Comparison of ENCODE assay signal across 14 cellular contexts in genomic region chr20:50850721-50851286, GRCh38. TPM values are rescaled to one million over a fixed set of nuclear protein-coding genes. Genes with fewer than 3 reads are reported as not detected.
A peak's percentile ranks its signal among the peaks of the same experiment; 100 is the strongest.
DNase-seq lines count a peak whose midpoint lies in the region; ATAC-seq, FAIRE-seq and TF ChIP-seq lines count a peak whose summit lies in the region.
"Had no signal": no experiment of that assay in that cellular context is flagged by ENCODE, and none has a peak within 500 bp of the region (broad histone marks: within the 10 kb centered on the region; RNA-seq: fewer than 3 reads in every experiment).

No MANE protein-coding gene starts in this region.

- no peak for TF ChIP-seq POLR2A in A549 (IDR thresholded peaks at IDR 0.05; ENCODE audit: low read length)

- H4K5ac ChIP-seq in H9 (ENCODE audit: insufficient read length, low read depth, low read length) = no peak overlapping the region

- no peak overlapping the region for H3T11ph ChIP-seq in H9 (ENCODE audit: low read length)

- ATAC-seq in A549 (peak; percentile 36 to 57; a peak in 3 of 6 replicates), left colon (peak; percentile 89), GM19324 (IDR thresholded peaks at IDR 0.05; ENCODE audit: low FRiP score, unreplicated experiment) (no peak), esophagus mucosa (no peak)

- H3K23ac ChIP-seq in H9 (ENCODE audit: insufficient read length, low read depth, low read length) = no peak overlapping the region

- H3K4me1 ChIP-seq in A549 = peaks cover 19% of the 10 kb centered on the region
- H3K4me1 ChIP-seq in H9 (ENCODE audit: insufficient read depth, low read length) = no peaks in the 10 kb centered on the region; the same call in 1 of the 2 replicates
- no peaks in the 10 kb centered on the region for H3K4me1 ChIP-seq in effector memory CD4-positive, alpha-beta T cell (ENCODE audit: control insufficient read depth, insufficient read depth, low read length, poor library complexity, severe bottlenecking)

- DNase-seq in A549 (ENCODE audit: low read depth in 1 of 2, low spot score in 1 of 2) (no peak), H9 (peak; percentile 77), UCSD-AML1 (lab: John Stamatoyannopoulos, UW; ENCODE audit: unreplicated experiment) (peak; percentile 47), left colon (peak in 1 of 2 donors; percentile 27), NCI-H774 (lab: John Stamatoyannopoulos, UW) (no peak)
- DNase-seq in effector memory CD4-positive, alpha-beta T cell = no peak
- DNase-seq: cerebellar nuclear complex; foreskin melanocyte; IMR-90; stimulated activated CD4-positive, alpha-beta T cell treated with anti-CD3 and anti-CD28 coated beads, Interleukin-4, amount 100 ng/mL, for 1 hour; WERI-Rb-1 had no signal

- intact Hi-C loops in left colon (cut with DNase I, micrococcal nuclease) = no loop called here

- no peaks in the 10 kb centered on the region for H3K79me2 ChIP-seq in H9 (ENCODE audit: insufficient read depth, low read length)

- no peak for TF ChIP-seq RAD21 in A549 (conservative IDR thresholded peaks at IDR 0.05 in 1 of 2, IDR thresholded peaks at IDR 0.05 in 1 of 2)

- WGBS in A549 (ENCODE audit: missing lambda C conversion rate) = 60% methylated on average over 11 of the region's 13 CpGs
- WGBS in H9 (ENCODE audit: extremely low coverage, insufficient read length, low lambda C conversion rate) = no CpG with 5 or more reads among the region's 13 CpGs

- H3K9me3 Mint-ChIP-seq in H9 = no peaks in the 10 kb centered on the region
- H3K9me3 Mint-ChIP-seq: type B pancreatic cell had no signal

- H2BK20ac ChIP-seq in H9 (ENCODE audit: low read depth, low read length, poor library complexity, severe bottlenecking) = no peak overlapping the region

- H3K4me3 ChIP-seq in A549 = no peak overlapping the region
- no peak overlapping the region for H3K4me3 ChIP-seq in effector memory CD4-positive, alpha-beta T cell (ENCODE audit: insufficient read depth, low read depth, low read length, poor library complexity, severe bottlenecking)

- H3K79me1 ChIP-seq in H9 (ENCODE audit: insufficient read depth, low read depth, low read length, poor library complexity, severe bottlenecking) = no peaks in the 10 kb centered on the region

- POLR2A ChIA-PET in A549 (lab: Yijun Ruan, JAX) = no interaction called here

- CTCF ChIA-PET in A549 (lab: Yijun Ruan, JAX) = interaction anchor here (1.6 kb wide), 1 partner anchor 56 kb away, joined by 3 read pairs; the partner anchor contains the start of gene BCAS4

- H3K27me3 ChIP-seq in H9 (ENCODE audit: insufficient read depth, low read length) = no peaks in the 10 kb centered on the region
- H3K27me3 ChIP-seq in effector memory CD4-positive, alpha-beta T cell (replicated peaks; ENCODE audit: control insufficient read depth, insufficient read depth, low read length, poor library complexity, severe bottlenecking) = no peaks in the 10 kb centered on the region

- no peak overlapping the region for H3K14ac ChIP-seq in H9 (ENCODE audit: insufficient read depth, low read length)

- H3K36me3 ChIP-seq in effector memory CD4-positive, alpha-beta T cell (ENCODE audit: control insufficient read depth, insufficient read depth, low read length) = no peaks in the 10 kb centered on the region
- H3K36me3 ChIP-seq: WERI-Rb-1 had no signal

- H4K20me1 ChIP-seq in H9 (ENCODE audit: control insufficient read depth, insufficient read depth, insufficient read length) = no peaks in the 10 kb centered on the region

- no peaks in the 10 kb centered on the region for H3K9me3 ChIP-seq in A549
- H3K9me3 ChIP-seq in H9 (ENCODE audit: control insufficient read depth, low read depth, low read length) = no peaks in the 10 kb centered on the region
- H3K9me3 ChIP-seq in effector memory CD4-positive, alpha-beta T cell (ENCODE audit: control insufficient read depth, low read length) = no peaks in the 10 kb centered on the region

- no peak overlapping the region for H3K4me3 Mint-ChIP-seq in H9
- H3K4me3 Mint-ChIP-seq: type B pancreatic cell had no signal

- H3K4me1 Mint-ChIP-seq in H9 = peaks cover 31 to 47% of the 10 kb centered on the region in 2 experiments

- no peak for FAIRE-seq in A549 (lab: Jason Lieb, UNC)

- H2AK5ac ChIP-seq in H9 (ENCODE audit: insufficient read length, low read length) = no peak overlapping the region

- H2BK5ac ChIP-seq in H9 (ENCODE audit: insufficient read length, low read length) = no peak overlapping the region

- peak overlapping the region; percentile 85 for H2BK120ac ChIP-seq in H9 (ENCODE audit: low read depth, low read length, poor library complexity, severe bottlenecking)

- no peak overlapping the region for H3K56ac ChIP-seq in H9 (ENCODE audit: insufficient read length, low read depth, low read length)

- H3K4me2 ChIP-seq in A549 (no peak overlapping the region), H9 (ENCODE audit: insufficient read depth, insufficient read length, low read length) (no peak overlapping the region)

- no peak overlapping the region for H3K9ac ChIP-seq in H9 (ENCODE audit: extremely low read depth, insufficient read length, low read length)

- H3K27ac ChIP-seq in A549 = 0 out of 6 replicates have a peak overlapping the region, but pooled peaks of 1 of the 2 experiments have one; percentile 5
- no peak overlapping the region for H3K27ac ChIP-seq in H9 (ENCODE audit: insufficient read length, low read depth, low read length)
- no peak overlapping the region for H3K27ac ChIP-seq in effector memory CD4-positive, alpha-beta T cell (ENCODE audit: insufficient read depth, low read length, poor library complexity, severe bottlenecking)
- H3K27ac ChIP-seq: WERI-Rb-1 had no signal

- H2BK12ac ChIP-seq in H9 (ENCODE audit: insufficient read length, low read depth, low read length) = no peak overlapping the region

- peak overlapping the region in 1 of 3 experiments; percentile 67; a peak in 2 of 7 replicates for H3K27ac Mint-ChIP-seq in H9
- H3K27ac Mint-ChIP-seq: type B pancreatic cell had no signal

- H3K18ac ChIP-seq in H9 (ENCODE audit: insufficient read length, low read depth, low read length) = no peak overlapping the region

- no peak overlapping the region for H4K91ac ChIP-seq in H9 (ENCODE audit: insufficient read length, low read depth, low read length)

- TF ChIP-seq EP300 in A549 (IDR thresholded peaks at IDR 0.05) = no peak

- no peak overlapping the region for H4K8ac ChIP-seq in H9 (replicated peaks; ENCODE audit: insufficient read length, low read depth, low read length)

- peaks cover 3% of the 10 kb centered on the region for H3K23me2 ChIP-seq in H9 (ENCODE audit: insufficient read length, low read depth, low read length, poor library complexity, severe bottlenecking)

- H3K4ac ChIP-seq in H9 (ENCODE audit: low read depth, low read length) = no peak overlapping the region

- no peaks in the 10 kb centered on the region for H3K27me3 Mint-ChIP-seq in H9 (ENCODE audit: low read depth)
- H3K27me3 Mint-ChIP-seq: type B pancreatic cell had no signal

- TF ChIP-seq CTCF in A549 (IDR thresholded peaks at IDR 0.05) (no peak), H9 (conservative IDR thresholded peaks at IDR 0.05) (no peak; the same call in 2 of the 3 replicates)

- H3K36me3 Mint-ChIP-seq in H9 (ENCODE audit: insufficient read depth in 1 of 3, low read depth in 3 of 3) = no peaks in the 10 kb centered on the region; a peak in 1 of 7 replicates
- H3K36me3 Mint-ChIP-seq: type B pancreatic cell had no signal

- H2BK15ac ChIP-seq in H9 (ENCODE audit: low read depth, low read length) = no peak overlapping the region

- H2AFZ ChIP-seq in H9 (ENCODE audit: low read length) = no peak overlapping the region

TF ChIP-seq in A549, 52 proteins besides CTCF, POLR2A, EP300 and RAD21 (continues in another document):
- no peak for TF ChIP-seq CHD2 (IDR thresholded peaks at IDR 0.05; ENCODE audit: low read length, partially characterized antibody)
- TF ChIP-seq ZC3H11A (IDR thresholded peaks at IDR 0.05) = no peak
- TF ChIP-seq POLR2AphosphoS2 (conservative IDR thresholded peaks at IDR 0.05; ENCODE audit: low read length) = no peak
- TF ChIP-seq HMGXB4 (CRISPR knock-in tag; IDR thresholded peaks at IDR 0.05; ENCODE audit: borderline replicate concordance) = no peak
- no peak for TF ChIP-seq BHLHE40 (IDR thresholded peaks at IDR 0.05; ENCODE audit: low read depth, low read length)
- TF ChIP-seq ZSCAN20 (CRISPR knock-in tag; IDR thresholded peaks at IDR 0.05) = no peak
- TF ChIP-seq MAFK (IDR thresholded peaks at IDR 0.05; ENCODE audit: partially characterized antibody) = no peak
- TF ChIP-seq HOXA7 (CRISPR knock-in tag; IDR thresholded peaks at IDR 0.05) = no peak
- no peak for TF ChIP-seq JUNB (IDR thresholded peaks at IDR 0.05)
- no peak for TF ChIP-seq ESRRA (IDR thresholded peaks at IDR 0.05; ENCODE audit: borderline replicate concordance, low read length)
- TF ChIP-seq HOXB13 (CRISPR knock-in tag; IDR thresholded peaks at IDR 0.05; ENCODE audit: low read depth) = no peak
- TF ChIP-seq HES2 (IDR thresholded peaks at IDR 0.05) = no peak
- no peak for TF ChIP-seq SREBF2 (IDR thresholded peaks at IDR 0.05)
- TF ChIP-seq FOXS1 (CRISPR knock-in tag; IDR thresholded peaks at IDR 0.05) = no peak
- TF ChIP-seq PHF8 (IDR thresholded peaks at IDR 0.05; ENCODE audit: borderline replicate concordance, low read depth) = no peak

RNA-seq across cellular contexts. Expression of gene BCAS4, which starts 55.9 kb away (rescaled TPM):
- 15.5 and 16.9 TPM in 2 replicates for polyA plus RNA-seq in A549 (2011; rRNA removed)
- polyA plus RNA-seq in A549 (2012; cell fraction: cytosol; rRNA removed) = 48.8 and 49.8 TPM in 2 replicates
- polyA plus RNA-seq in A549 (2012; cell fraction: nucleus; rRNA removed) = 14.4 and 23.6 TPM in 2 replicates
- 45.9 to 48.4 TPM (median 46.6 TPM) in 3 replicates for polyA plus RNA-seq in A549 (2017; fragmentation: RNase III; extraction: RNeasy Plus Mini Kit Qiagen cat#74134 plus additional on column Dnase treatment)
- polyA minus RNA-seq in A549 (2011; rRNA and poly(A)+ RNA removed) = 8.7 and 10.3 TPM in 2 replicates
- 16.9 and 21.4 TPM in 2 replicates for total RNA-seq in H9 (2021)
- 1 to 10 TPM in 1 of 2 donors, under 1 TPM in 1; 0.85 to 2.8 TPM for total RNA-seq in left colon
- total RNA-seq in esophagus mucosa = 0.96 TPM

Comparison
In these comparisons a context has a peak if more than half of its experiments do, and no peak if none do; other contexts are left out.
1. ATAC-seq: peak in A549 (2 of 2) and left colon (single experiment); none in GM19324 (single experiment) and esophagus mucosa (single experiment).
2. DNase-seq: peak in H9 (single experiment) and UCSD-AML1 (single experiment); none in A549 (0 of 2), NCI-H774 (single experiment) and effector memory CD4-positive, alpha-beta T cell (0 of 3).